1 cellular context compared by ENCODE assay signal in the genomic region with DNA sequence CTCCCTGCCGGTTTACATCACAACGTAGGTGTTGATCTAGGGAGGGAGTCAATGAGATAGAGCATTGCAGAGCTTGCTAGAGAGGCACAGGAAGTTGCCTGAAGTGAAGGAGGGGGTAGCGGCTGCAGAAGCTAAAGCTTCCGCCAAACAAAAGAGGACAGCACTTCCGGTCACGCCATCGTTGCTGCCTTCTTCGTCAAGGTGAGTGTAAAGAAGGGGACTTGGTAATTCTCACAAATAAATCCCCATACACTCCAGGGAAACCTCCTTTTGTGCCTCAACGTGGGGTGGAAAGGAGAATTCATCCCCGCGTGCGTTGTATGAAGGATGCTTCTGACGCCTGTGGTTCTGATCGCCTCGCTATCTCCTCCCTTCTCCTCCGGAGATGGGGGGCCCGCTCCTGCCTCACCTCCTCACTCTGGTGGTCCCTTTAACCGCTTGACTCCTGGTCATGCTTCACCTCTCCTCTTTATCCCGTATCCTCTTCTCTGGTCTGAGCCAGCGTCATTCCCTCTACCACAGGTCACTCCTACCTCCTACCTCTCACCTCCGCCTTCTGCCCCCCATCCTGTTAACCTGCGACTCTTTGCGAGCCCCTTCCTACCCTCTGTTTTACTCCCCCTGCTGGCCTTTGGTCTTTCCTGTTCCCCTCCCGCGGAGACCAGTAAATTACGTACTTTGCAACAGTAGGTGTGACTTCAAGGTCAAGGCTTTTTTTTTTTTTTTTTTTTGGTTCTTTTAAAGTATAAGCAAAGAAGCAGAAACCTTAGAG.
TF ChIP-seq lines count a peak whose summit lies in the region.

No MANE protein-coding gene starts in this region.

TF ChIP-seq in HEK293, 187 proteins besides CTCF, POLR2A, EP300 and RAD21 (continued from another document):
- TF ChIP-seq, protein P1, sequence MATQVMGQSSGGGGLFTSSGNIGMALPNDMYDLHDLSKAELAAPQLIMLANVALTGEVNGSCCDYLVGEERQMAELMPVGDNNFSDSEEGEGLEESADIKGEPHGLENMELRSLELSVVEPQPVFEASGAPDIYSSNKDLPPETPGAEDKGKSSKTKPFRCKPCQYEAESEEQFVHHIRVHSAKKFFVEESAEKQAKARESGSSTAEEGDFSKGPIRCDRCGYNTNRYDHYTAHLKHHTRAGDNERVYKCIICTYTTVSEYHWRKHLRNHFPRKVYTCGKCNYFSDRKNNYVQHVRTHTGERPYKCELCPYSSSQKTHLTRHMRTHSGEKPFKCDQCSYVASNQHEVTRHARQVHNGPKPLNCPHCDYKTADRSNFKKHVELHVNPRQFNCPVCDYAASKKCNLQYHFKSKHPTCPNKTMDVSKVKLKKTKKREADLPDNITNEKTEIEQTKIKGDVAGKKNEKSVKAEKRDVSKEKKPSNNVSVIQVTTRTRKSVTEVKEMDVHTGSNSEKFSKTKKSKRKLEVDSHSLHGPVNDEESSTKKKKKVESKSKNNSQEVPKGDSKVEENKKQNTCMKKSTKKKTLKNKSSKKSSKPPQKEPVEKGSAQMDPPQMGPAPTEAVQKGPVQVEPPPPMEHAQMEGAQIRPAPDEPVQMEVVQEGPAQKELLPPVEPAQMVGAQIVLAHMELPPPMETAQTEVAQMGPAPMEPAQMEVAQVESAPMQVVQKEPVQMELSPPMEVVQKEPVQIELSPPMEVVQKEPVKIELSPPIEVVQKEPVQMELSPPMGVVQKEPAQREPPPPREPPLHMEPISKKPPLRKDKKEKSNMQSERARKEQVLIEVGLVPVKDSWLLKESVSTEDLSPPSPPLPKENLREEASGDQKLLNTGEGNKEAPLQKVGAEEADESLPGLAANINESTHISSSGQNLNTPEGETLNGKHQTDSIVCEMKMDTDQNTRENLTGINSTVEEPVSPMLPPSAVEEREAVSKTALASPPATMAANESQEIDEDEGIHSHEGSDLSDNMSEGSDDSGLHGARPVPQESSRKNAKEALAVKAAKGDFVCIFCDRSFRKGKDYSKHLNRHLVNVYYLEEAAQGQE (tag by site-specific recombination; IDR thresholded peaks at IDR 0.05): no peak
- TF ChIP-seq ZSCAN16 (tag by site-specific recombination; IDR thresholded peaks at IDR 0.05) (no peak), ZNF24 (tag by site-specific recombination; IDR thresholded peaks at IDR 0.05) (no peak), ZNF624 (tag by site-specific recombination; IDR thresholded peaks at IDR 0.05) (no peak), KLF7 (tag by site-specific recombination; IDR thresholded peaks at IDR 0.05; ENCODE audit: borderline replicate concordance) (no peak), ZNF626 (tag by site-specific recombination; IDR thresholded peaks at IDR 0.05) (no peak), SCRT2 (tag by site-specific recombination; IDR thresholded peaks at IDR 0.05) (no peak), GLIS1 (tag by site-specific recombination; IDR thresholded peaks at IDR 0.05) (peak; percentile 41; the same call in 1 of the 2 replicates), ZNF473 (tag by site-specific recombination; IDR thresholded peaks at IDR 0.05) (no peak), ZNF341 (tag by site-specific recombination; IDR thresholded peaks at IDR 0.05; ENCODE audit: low read depth) (no peak), ZNF202 (tag by site-specific recombination; IDR thresholded peaks at IDR 0.05; ENCODE audit: borderline replicate concordance) (no peak), ZFP41 (tag by site-specific recombination; IDR thresholded peaks at IDR 0.05; ENCODE audit: borderline replicate concordance) (no peak), ZNF433 (tag by site-specific recombination; IDR thresholded peaks at IDR 0.05; ENCODE audit: low read depth) (no peak), ZNF274 (IDR thresholded peaks at IDR 0.05; ENCODE audit: low read length) (no peak), ZNF274 (tag by site-specific recombination; IDR thresholded peaks at IDR 0.05; ENCODE audit: borderline replicate concordance) (no peak), ZSCAN23 (tag by site-specific recombination; IDR thresholded peaks at IDR 0.05) (no peak), ZNF174 (tag by site-specific recombination; IDR thresholded peaks at IDR 0.05) (no peak)
- TF ChIP-seq, protein P2, sequence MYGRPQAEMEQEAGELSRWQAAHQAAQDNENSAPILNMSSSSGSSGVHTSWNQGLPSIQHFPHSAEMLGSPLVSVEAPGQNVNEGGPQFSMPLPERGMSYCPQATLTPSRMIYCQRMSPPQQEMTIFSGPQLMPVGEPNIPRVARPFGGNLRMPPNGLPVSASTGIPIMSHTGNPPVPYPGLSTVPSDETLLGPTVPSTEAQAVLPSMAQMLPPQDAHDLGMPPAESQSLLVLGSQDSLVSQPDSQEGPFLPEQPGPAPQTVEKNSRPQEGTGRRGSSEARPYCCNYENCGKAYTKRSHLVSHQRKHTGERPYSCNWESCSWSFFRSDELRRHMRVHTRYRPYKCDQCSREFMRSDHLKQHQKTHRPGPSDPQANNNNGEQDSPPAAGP (tag by site-specific recombination; IDR thresholded peaks at IDR 0.05): no peak
- TF ChIP-seq, protein P3, sequence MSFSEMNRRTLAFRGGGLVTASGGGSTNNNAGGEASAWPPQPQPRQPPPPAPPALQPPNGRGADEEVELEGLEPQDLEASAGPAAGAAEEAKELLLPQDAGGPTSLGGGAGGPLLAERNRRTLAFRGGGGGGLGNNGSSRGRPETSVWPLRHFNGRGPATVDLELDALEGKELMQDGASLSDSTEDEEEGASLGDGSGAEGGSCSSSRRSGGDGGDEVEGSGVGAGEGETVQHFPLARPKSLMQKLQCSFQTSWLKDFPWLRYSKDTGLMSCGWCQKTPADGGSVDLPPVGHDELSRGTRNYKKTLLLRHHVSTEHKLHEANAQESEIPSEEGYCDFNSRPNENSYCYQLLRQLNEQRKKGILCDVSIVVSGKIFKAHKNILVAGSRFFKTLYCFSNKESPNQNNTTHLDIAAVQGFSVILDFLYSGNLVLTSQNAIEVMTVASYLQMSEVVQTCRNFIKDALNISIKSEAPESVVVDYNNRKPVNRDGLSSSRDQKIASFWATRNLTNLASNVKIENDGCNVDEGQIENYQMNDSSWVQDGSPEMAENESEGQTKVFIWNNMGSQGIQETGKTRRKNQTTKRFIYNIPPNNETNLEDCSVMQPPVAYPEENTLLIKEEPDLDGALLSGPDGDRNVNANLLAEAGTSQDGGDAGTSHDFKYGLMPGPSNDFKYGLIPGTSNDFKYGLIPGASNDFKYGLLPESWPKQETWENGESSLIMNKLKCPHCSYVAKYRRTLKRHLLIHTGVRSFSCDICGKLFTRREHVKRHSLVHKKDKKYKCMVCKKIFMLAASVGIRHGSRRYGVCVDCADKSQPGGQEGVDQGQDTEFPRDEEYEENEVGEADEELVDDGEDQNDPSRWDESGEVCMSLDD (tag by site-specific recombination; IDR thresholded peaks at IDR 0.05): 0 out of 2 replicates have a peak, but pooled peaks have one; percentile 49
